Comparison of ENCODE assay signal across 19 cellular contexts in genomic region chr7:65960351-65961074, GRCh38. TPM values are rescaled to one million over a fixed set of nuclear protein-coding genes. Genes with fewer than 3 reads are reported as not detected.
DNase-seq lines count a peak whose midpoint lies in the region; ATAC-seq, FAIRE-seq and TF ChIP-seq lines count a peak whose summit lies in the region.
"Had no signal": no experiment of that assay in that cellular context is flagged by ENCODE, and none has a peak within 500 bp of the region (broad histone marks: within the 10 kb centered on the region; RNA-seq: fewer than 3 reads in every experiment).

No MANE protein-coding gene starts in this region.

- H3K79me2 ChIP-seq in HepG2 (ENCODE audit: insufficient read depth, low read length) (no peaks in the 10 kb centered on the region), GM23338 (replicated peaks; ENCODE audit: insufficient read depth) (no peaks in the 10 kb centered on the region)

- POLR2A ChIA-PET in Panc1 (lab: Charles Lee) (no interaction called here), HepG2 (lab: Yijun Ruan, JAX) (no interaction called here)

- no peak overlapping the region for H2AFZ ChIP-seq in HepG2 (ENCODE audit: low read length)
- no peak overlapping the region for H2AFZ ChIP-seq in GM23338
- H2AFZ ChIP-seq: GM23248 had no signal

- H3K4me1 Mint-ChIP-seq in GM23338: no peaks in the 10 kb centered on the region

- WGBS in HepG2 (ENCODE audit: low lambda C conversion rate): 95% methylated on average over 14 of the region's 19 CpGs
- WGBS in spleen, 5 donors: 81 to 87% (median 84%) methylated on average over 19 of the region's 19 CpGs

- H3F3A ChIP-seq in GM23338 (replicated peaks; ENCODE audit: low read depth): no peaks in the 10 kb centered on the region; the same call in 1 of the 2 replicates

- CTCF ChIA-PET in Panc1 (lab: Charles Lee): no interaction called here
- CTCF ChIA-PET in HepG2 (lab: Yijun Ruan, JAX; ENCODE audit: low intra/inter-chr PET ratio, low total read pairs): no interaction called here

- 0 out of 2 replicates have a peak, but pooled peaks cover 3% of the 10 kb centered on the region for H4K20me1 ChIP-seq in HepG2 (ENCODE audit: insufficient read depth, low read length)
- H4K20me1 ChIP-seq in GM23338 (replicated peaks; ENCODE audit: insufficient read depth): peaks cover 5% of the 10 kb centered on the region

- H3K9ac ChIP-seq in HepG2 (ENCODE audit: insufficient read depth, low read depth, low read length): no peak overlapping the region
- H3K9ac ChIP-seq: GM23248 had no signal

- H3K27me3 ChIP-seq in Panc1 (ENCODE audit: control insufficient read depth, insufficient read depth, low read length) (no peaks in the 10 kb centered on the region), HepG2 (ENCODE audit: control insufficient read depth in 1 of 2, insufficient read depth in 2 of 2, low read length in 2 of 2) (no peaks in the 10 kb centered on the region), spleen (replicated peaks in 1 of 7) (no peaks in the 10 kb centered on the region), GM23338 (ENCODE audit: insufficient read depth) (no peaks in the 10 kb centered on the region)

- DNase-seq in DMS 273 (lab: John Stamatoyannopoulos, UW; ENCODE audit: unreplicated experiment) (peak; percentile 29), DMS 273 treated with DMSO at 0.1 percent for 48 hours (lab: John Stamatoyannopoulos, UW) (no peak), Panc1 (ENCODE audit: low read depth, low spot score) (no peak), HepG2 (ENCODE audit: low spot score) (no peak), spleen (peak; percentile 32), NCI-H69 (lab: John Stamatoyannopoulos, UW) (no peak), sciatic nerve (ENCODE audit: low spot score) (no peak), GM23338 (ENCODE audit: low spot score) (no peak)
- DNase-seq: 8988T, C1 segment of cervical spinal cord, DMS53, GM23248, KBM-7, NCI-H146, NCI-H345, NCI-H774, SIG-M5 had no signal

- BruUV-seq in Panc1 (replicated peaks; lab: Mats Ljungman, UMichigan): no TSS peak
- no TSS peak for BruUV-seq in HepG2 (replicated peaks; lab: Mats Ljungman, UMichigan)

- H3K4me2 ChIP-seq in HepG2 (ENCODE audit: low read depth, low read length) (no peak overlapping the region), GM23338 (no peak overlapping the region)

- peaks cover 2% of the 10 kb centered on the region for H3K27me3 Mint-ChIP-seq in GM23338 (ENCODE audit: insufficient read depth, low read depth, poor library complexity)

- H3K4me3 ChIP-seq in Panc1 (ENCODE audit: low read depth in 2 of 2, low read length in 2 of 2): no peak overlapping the region
- no peak overlapping the region for H3K4me3 ChIP-seq in HepG2 (replicated peaks in 1 of 3; ENCODE audit: insufficient read depth in 1 of 3, low read depth in 2 of 3, low read length in 3 of 3)
- no peak overlapping the region for H3K4me3 ChIP-seq in spleen
- H3K4me3 ChIP-seq in GM23338: no peak overlapping the region
- H3K4me3 ChIP-seq: GM23248 had no signal

- no peaks in the 10 kb centered on the region for H3K9me2 ChIP-seq in GM23338 (ENCODE audit: insufficient read depth)

- H3K27ac ChIP-seq in Panc1 (ENCODE audit: low read length) (no peak overlapping the region), HepG2 (ENCODE audit: extremely low read length, insufficient read depth, low read length) (no peak overlapping the region), spleen (no peak overlapping the region), GM23338 (ENCODE audit: low read depth) (no peak overlapping the region)
- H3K27ac ChIP-seq: GM23248, HL-60 had no signal

- no peak overlapping the region for H3K4me3 Mint-ChIP-seq in GM23338

- TF ChIP-seq POLR2A in HepG2 (IDR thresholded peaks at IDR 0.05; ENCODE audit: insufficient read depth in 1 of 2, low read depth in 2 of 2, low read length in 2 of 2) (no peak), spleen (IDR thresholded peaks at IDR 0.05) (no peak)

- in situ Hi-C loops in Panc1 (cut with HindIII; ENCODE audit: low pct_unique_long_range_greater_than_20kb, low sequenced_read_pairs): no loop called here
- in situ Hi-C loops in HepG2 (cut with HindIII; ENCODE audit: extremely low pct_ligation_motif_present, low pct_unique_long_range_greater_than_20kb): no loop called here

- TF ChIP-seq EP300 in HepG2 (IDR thresholded peaks at IDR 0.05; ENCODE audit: low read depth in 2 of 2, low read length in 2 of 2) (no peak), HepG2 (CRISPR knock-in tag; IDR thresholded peaks at IDR 0.05; ENCODE audit: borderline replicate concordance) (no peak)

- H3K4me1 ChIP-seq in Panc1 (ENCODE audit: control insufficient read depth, insufficient read depth, low read length) (no peaks in the 10 kb centered on the region), HepG2 (ENCODE audit: insufficient read depth, low read length) (peaks cover 7% of the 10 kb centered on the region; the same call in 1 of the 2 replicates), spleen (no peaks in the 10 kb centered on the region), GM23338 (ENCODE audit: insufficient read depth) (no peaks in the 10 kb centered on the region)

- H3K9me3 Mint-ChIP-seq in GM23338: no peaks in the 10 kb centered on the region; the same call in 2 of the 3 replicates

- intact Hi-C loops in Panc1 (cut with micrococcal nuclease; ENCODE audit: unreplicated experiment): no loop called here
- intact Hi-C loops in HepG2 (cut with micrococcal nuclease; ENCODE audit: unreplicated experiment): no loop called here
- intact Hi-C loops in spleen (cut with DNase I; ENCODE audit: low total_unique reads): no loop called here
- intact Hi-C loops in sciatic nerve (cut with DNase I): no loop called here

- no peak for FAIRE-seq in HepG2 (lab: Jason Lieb, UNC)
- FAIRE-seq: G401.6 had no signal

- peaks cover 67% of the 10 kb centered on the region for H3K36me3 Mint-ChIP-seq in GM23338 (ENCODE audit: low read depth)

- peaks cover 15% of the 10 kb centered on the region for H3K36me3 ChIP-seq in Panc1 (ENCODE audit: control insufficient read depth, insufficient read depth, low read length)
- H3K36me3 ChIP-seq in HepG2 (replicated peaks in 1 of 2; ENCODE audit: control insufficient read depth in 1 of 2, insufficient read depth in 2 of 2, low read length in 2 of 2): peaks cover 11 to 64% of the 10 kb centered on the region in 2 experiments
- peaks cover 2 to 100% (median 74%) of the 10 kb centered on the region in 6 donors for H3K36me3 ChIP-seq in spleen
- H3K36me3 ChIP-seq in GM23338 (ENCODE audit: insufficient read depth): peaks cover 26% of the 10 kb centered on the region

- H3K9me3 ChIP-seq in Panc1 (ENCODE audit: control insufficient read depth, insufficient read depth, low read depth, low read length): no peaks in the 10 kb centered on the region
- no peaks in the 10 kb centered on the region for H3K9me3 ChIP-seq in HepG2 (ENCODE audit: low read length)
- no peaks in the 10 kb centered on the region for H3K9me3 ChIP-seq in spleen

- TF ChIP-seq CTCF in Panc1 (IDR thresholded peaks at IDR 0.05) (no peak), HepG2 (CRISPR knock-in tag; IDR thresholded peaks at IDR 0.05) (no peak), spleen (IDR thresholded peaks at IDR 0.05 in 8 of 11, conservative IDR thresholded peaks at IDR 0.05 in 3 of 11) (no peak), GM23338 (conservative IDR thresholded peaks at IDR 0.05; ENCODE audit: low read depth in 2 of 2) (no peak)

- H3K27ac Mint-ChIP-seq in GM23338: no peak overlapping the region

- peak; percentile 43; the same call in 1 of the 2 replicates for ATAC-seq in Panc1
- no peak; the same call in 2 of the 3 replicates for ATAC-seq in HepG2
- ATAC-seq in sciatic nerve: no peak
- no peak for ATAC-seq in GM23338

- no peak for TF ChIP-seq RAD21 in HepG2 (CRISPR knock-in tag; IDR thresholded peaks at IDR 0.05)

TF ChIP-seq in HepG2, 621 proteins besides CTCF, POLR2A, EP300 and RAD21:
- TF ChIP-seq SSRP1 (CRISPR knock-in tag; IDR thresholded peaks at IDR 0.05) (no peak), POLR2G (IDR thresholded peaks at IDR 0.05; ENCODE audit: low read depth, low read length) (0 out of 2 replicates have a peak, but pooled peaks have one; percentile 27)

TF ChIP-seq in GM23338, 12 proteins besides CTCF, POLR2A, EP300 and RAD21 (continues in another document):
- TF ChIP-seq EZH2phosphoT487 (IDR thresholded peaks at IDR 0.05; ENCODE audit: unreplicated experiment): no peak

RNA-seq across cellular contexts. Expression of gene GUSB, which starts 21.5 kb away (rescaled TPM):
- total RNA-seq in Panc1 (2021; ENCODE audit: unreplicated experiment) (47.4 TPM), HepG2 (2016; rRNA removed; fragmentation: Illumina TruSeq; extraction: Trizol) (8.8 and 18.8 TPM in 2 replicates), spleen (10 to 100 TPM; 46.1 to 93.0 (median 62.8) TPM), sciatic nerve (46.6 TPM)
- 68.8 TPM for polyA plus RNA-seq in Panc1 (2012; ENCODE audit: insufficient read length)
- total RNA-seq in HepG2 (2016; cell fraction: cytosol; rRNA removed; fragmentation: Illumina TruSeq; extraction: Trizol; ENCODE audit: low read depth): 11.7 and 12.8 TPM in 2 replicates
- 7.4 and 20.2 TPM in 2 replicates for total RNA-seq in HepG2 (2016; cell fraction: insoluble cytoplasmic fraction; rRNA removed; fragmentation: Illumina TruSeq; extraction: Trizol)
- total RNA-seq in HepG2 (2016; cell fraction: membrane; rRNA removed; fragmentation: Illumina TruSeq; extraction: Trizol): 9.2 and 10.8 TPM in 2 replicates
- 26.0 and 31.3 TPM in 2 replicates for total RNA-seq in HepG2 (2016; cell fraction: nucleus; rRNA removed; fragmentation: Illumina TruSeq; extraction: Trizol)
- polyA plus RNA-seq in HepG2 (2011; rRNA removed) (57.6 and 60.0 TPM in 2 replicates), spleen (10 to 100 TPM; 41.4 to 79.4 (median 60.8) TPM), GM23338 (2016; fragmentation: Nextera tagmentation; extraction: Ambion mirVana) (33.6 and 37.4 TPM in 2 replicates)
- 46.9 and 57.2 TPM in 2 replicates for polyA plus RNA-seq in HepG2 (2011; cell fraction: cytosol; rRNA removed)
- polyA plus RNA-seq in HepG2 (2011; cell fraction: nucleus; rRNA removed): 214 and 218 TPM in 2 replicates
- 46.7 and 48.2 TPM in 2 replicates for polyA plus RNA-seq in HepG2 (2012)
- polyA plus RNA-seq in HepG2 (2016; cell fraction: cytosol; fragmentation: Illumina TruSeq; extraction: Trizol; ENCODE audit: low read depth): 9.4 and 10.5 TPM in 2 replicates
- polyA plus RNA-seq in HepG2 (2016; cell fraction: insoluble cytoplasmic fraction; fragmentation: Illumina TruSeq; extraction: Trizol; ENCODE audit: low read depth): 14.4 and 16.6 TPM in 2 replicates
- 10.4 and 12.2 TPM in 2 replicates for polyA plus RNA-seq in HepG2 (2016; cell fraction: membrane; fragmentation: Illumina TruSeq; extraction: Trizol; ENCODE audit: low read depth)
- 88.4 and 99.7 TPM in 2 replicates for polyA plus RNA-seq in HepG2 (2016; cell fraction: nucleus; fragmentation: Illumina TruSeq; extraction: Trizol; ENCODE audit: insufficient read depth, low read depth)
- polyA minus RNA-seq in HepG2 (2011; rRNA and poly(A)+ RNA removed; ENCODE audit: low replicate concordance): 85.0 and 99.2 TPM in 2 replicates
- 18.2 and 24.4 TPM in 2 replicates for polyA minus RNA-seq in HepG2 (2011; cell fraction: cytosol; rRNA and poly(A)+ RNA removed)
- polyA minus RNA-seq in HepG2 (2011; cell fraction: nucleus; rRNA and poly(A)+ RNA removed): 23.9 and 27.4 TPM in 2 replicates
- total RNA-seq in GM23338 (2014; rRNA removed; shearing (Covaris generic)): 40.9 and 47.0 TPM in 2 replicates

Comparison
In these comparisons a context has a peak if more than half of its experiments do, and no peak if none do; other contexts are left out.
1. DNase-seq: peak in DMS 273 (single experiment) and spleen (single experiment); none in DMS 273 treated with DMSO at 0.1 percent for 48 hours (single experiment), Panc1 (single experiment), HepG2 (single experiment), NCI-H69 (single experiment), sciatic nerve (single experiment) and GM23338 (single experiment).